Comparison of ENCODE assay signal across 2 cellular contexts in genomic region chr9:70363760-70364159, GRCh38.
TF ChIP-seq lines count a peak whose summit lies in the region.

No MANE protein-coding gene starts in this region.

TF ChIP-seq in A549, 52 proteins besides CTCF, POLR2A, EP300 and RAD21 (continued from another document):
- TF ChIP-seq ATOH8 (CRISPR knock-in tag; IDR thresholded peaks at IDR 0.05; ENCODE audit: low read depth) = no peak
- no peak for TF ChIP-seq TP53 (CRISPR knock-in tag; IDR thresholded peaks at IDR 0.05)
- TF ChIP-seq NFE2L2 (conservative IDR thresholded peaks at IDR 0.05; ENCODE audit: low read length) = no peak
- no peak for TF ChIP-seq ZSCAN20 (CRISPR knock-in tag; IDR thresholded peaks at IDR 0.05)
- no peak for TF ChIP-seq FOSB (CRISPR knock-in tag; IDR thresholded peaks at IDR 0.05)
- TF ChIP-seq MAFK (IDR thresholded peaks at IDR 0.05; ENCODE audit: partially characterized antibody) = peak; percentile 91

TF ChIP-seq in K562, 482 proteins besides CTCF, POLR2A, EP300 and RAD21 (continued from another document):
- TF ChIP-seq MAFG (tag; conservative IDR thresholded peaks at IDR 0.05) (0 out of 2 replicates have a peak, but pooled peaks have one; percentile 35), C11orf30 (IDR thresholded peaks at IDR 0.05; ENCODE audit: low read depth) (peak; percentile 52), ZNF57 (CRISPR knock-in tag; IDR thresholded peaks at IDR 0.05) (no peak), MAFK (IDR thresholded peaks at IDR 0.05; ENCODE audit: low read length) (peak; percentile 29; the same call in 1 of the 2 replicates)
